In genomic region chr11:16827139-16827538, GRCh38 we compare ENCODE assay signal across 17 cellular contexts.
DNase-seq lines count a peak whose midpoint lies in the region; ATAC-seq and TF ChIP-seq lines count a peak whose summit lies in the region.
"Had no signal": no experiment of that assay in that cellular context is flagged by ENCODE, and none has a peak within 500 bp of the region (broad histone marks: within the 10 kb centered on the region; RNA-seq: fewer than 3 reads in every experiment).

No MANE protein-coding gene starts in this region.

- H3K36me3 Mint-ChIP-seq in activated T-cell treated with anti-CD3 and anti-CD28 coated beads, Interleukin-2, amount 50 U/mL, for 72 hours (ENCODE audit: insufficient read depth in 2 of 2) = peaks cover 0 to 10% of the 10 kb centered on the region in 2 donors
- H3K36me3 Mint-ChIP-seq: CD4-positive, CD25-positive, alpha-beta regulatory T cell had no signal

- WGBS in hepatocyte (ENCODE audit: low lambda C conversion rate, missing lambda C conversion rate) = 52% methylated on average over 2 of the region's 2 CpGs

- no peaks in the 10 kb centered on the region for H3K27me3 ChIP-seq in hepatocyte

- H3K27ac ChIP-seq in hepatocyte = peak overlapping the region; percentile 24

- no peaks in the 10 kb centered on the region for H3K4me1 ChIP-seq in hepatocyte (ENCODE audit: insufficient read depth)

- H3K27ac Mint-ChIP-seq in activated T-cell treated with anti-CD3 and anti-CD28 coated beads, Interleukin-2, amount 50 U/mL, for 72 hours = no peak overlapping the region
- H3K27ac Mint-ChIP-seq: CD4-positive, CD25-positive, alpha-beta regulatory T cell had no signal

- no peak for DNase-seq in activated T-cell treated with anti-CD3 and anti-CD28 coated beads, Interleukin-2, amount 50 U/mL, for 72 hours
- DNase-seq in activated T-cell treated with anti-CD3 and anti-CD28 coated beads for 4 hours = no peak
- DNase-seq in NCI-H69 (lab: John Stamatoyannopoulos, UW) = peak; percentile 53
- no peak for DNase-seq in hepatocyte (ENCODE audit: low spot score)
- no peak for DNase-seq in stimulated activated naive CD8-positive, alpha-beta T cell treated with anti-CD3 and anti-CD28 coated beads, Interleukin-15, Interleukin-2, amounts not matched to agents 100 U/mL and 50 U/mL, for 24 hours
- DNase-seq in OCI-M2 (lab: John Stamatoyannopoulos, UW; ENCODE audit: unreplicated experiment) = no peak
- DNase-seq in dedifferentiated amniotic fluid mesenchymal stem cell (ENCODE audit: extremely low spot score) = no peak
- DNase-seq: CD4-positive, CD25-positive, alpha-beta regulatory T cell; DMS79; Kasumi-1; NCI-H1417; NCI-H1694 treated with DMSO at 0.1 percent for 48 hours; NCI-H2081 treated with DMSO at 0.1 percent for 48 hours; NCI-H2171 treated with DMSO at 0.1 percent for 48 hours; NCI-H524 treated with DMSO at 0.1 percent for 48 hours; PC-3; Right ventricle myocardium superior had no signal

- no peak overlapping the region for H3K4me3 Mint-ChIP-seq in activated T-cell treated with anti-CD3 and anti-CD28 coated beads, Interleukin-2, amount 50 U/mL, for 72 hours
- H3K4me3 Mint-ChIP-seq: CD4-positive, CD25-positive, alpha-beta regulatory T cell had no signal

- no peaks in the 10 kb centered on the region for H3K9me3 ChIP-seq in hepatocyte (ENCODE audit: low read depth)

- no peak for TF ChIP-seq CTCF in hepatocyte (IDR thresholded peaks at IDR 0.05; ENCODE audit: poor library complexity)

- peaks cover 13% of the 10 kb centered on the region for H3K4me1 Mint-ChIP-seq in activated T-cell treated with anti-CD3 and anti-CD28 coated beads, Interleukin-2, amount 50 U/mL, for 72 hours (ENCODE audit: low read depth)
- H3K4me1 Mint-ChIP-seq: CD4-positive, CD25-positive, alpha-beta regulatory T cell had no signal

- H3K9me2 ChIP-seq in hepatocyte (replicated peaks; ENCODE audit: insufficient read depth) = no peaks in the 10 kb centered on the region

- H3K36me3 ChIP-seq in hepatocyte (replicated peaks; ENCODE audit: insufficient read depth, low read depth) = peaks cover 2% of the 10 kb centered on the region

- H2AFZ ChIP-seq in hepatocyte = no peak overlapping the region

- H4K20me1 ChIP-seq in hepatocyte (ENCODE audit: insufficient read depth, poor library complexity, severe bottlenecking) = no peaks in the 10 kb centered on the region

- H3K9me3 Mint-ChIP-seq in activated T-cell treated with anti-CD3 and anti-CD28 coated beads, Interleukin-2, amount 50 U/mL, for 72 hours = no peaks in the 10 kb centered on the region
- H3K9me3 Mint-ChIP-seq: CD4-positive, CD25-positive, alpha-beta regulatory T cell had no signal

- H3K4me3 ChIP-seq in hepatocyte = no peak overlapping the region

- no peaks in the 10 kb centered on the region for H3K27me3 Mint-ChIP-seq in activated T-cell treated with anti-CD3 and anti-CD28 coated beads, Interleukin-2, amount 50 U/mL, for 72 hours (ENCODE audit: low read depth)
- H3K27me3 Mint-ChIP-seq: CD4-positive, CD25-positive, alpha-beta regulatory T cell had no signal

- H3K79me2 ChIP-seq in hepatocyte = no peaks in the 10 kb centered on the region

- peak; percentile 72 to 80 for ATAC-seq in activated T-cell treated with anti-CD3 and anti-CD28 coated beads, Interleukin-2, amount 50 U/mL, for 72 hours (replicated peaks in 1 of 2)
- peak; percentile 57 for ATAC-seq in stimulated activated naive CD8-positive, alpha-beta T cell treated with anti-CD3 and anti-CD28 coated beads, Interleukin-15, Interleukin-2, amounts not matched to agents 100 U/mL and 50 U/mL, for 24 hours
- ATAC-seq: PC-3 had no signal

- no peak overlapping the region for H3K4me2 ChIP-seq in hepatocyte
